ENCODE assay signal across 8 cellular contexts in the genomic region with DNA sequence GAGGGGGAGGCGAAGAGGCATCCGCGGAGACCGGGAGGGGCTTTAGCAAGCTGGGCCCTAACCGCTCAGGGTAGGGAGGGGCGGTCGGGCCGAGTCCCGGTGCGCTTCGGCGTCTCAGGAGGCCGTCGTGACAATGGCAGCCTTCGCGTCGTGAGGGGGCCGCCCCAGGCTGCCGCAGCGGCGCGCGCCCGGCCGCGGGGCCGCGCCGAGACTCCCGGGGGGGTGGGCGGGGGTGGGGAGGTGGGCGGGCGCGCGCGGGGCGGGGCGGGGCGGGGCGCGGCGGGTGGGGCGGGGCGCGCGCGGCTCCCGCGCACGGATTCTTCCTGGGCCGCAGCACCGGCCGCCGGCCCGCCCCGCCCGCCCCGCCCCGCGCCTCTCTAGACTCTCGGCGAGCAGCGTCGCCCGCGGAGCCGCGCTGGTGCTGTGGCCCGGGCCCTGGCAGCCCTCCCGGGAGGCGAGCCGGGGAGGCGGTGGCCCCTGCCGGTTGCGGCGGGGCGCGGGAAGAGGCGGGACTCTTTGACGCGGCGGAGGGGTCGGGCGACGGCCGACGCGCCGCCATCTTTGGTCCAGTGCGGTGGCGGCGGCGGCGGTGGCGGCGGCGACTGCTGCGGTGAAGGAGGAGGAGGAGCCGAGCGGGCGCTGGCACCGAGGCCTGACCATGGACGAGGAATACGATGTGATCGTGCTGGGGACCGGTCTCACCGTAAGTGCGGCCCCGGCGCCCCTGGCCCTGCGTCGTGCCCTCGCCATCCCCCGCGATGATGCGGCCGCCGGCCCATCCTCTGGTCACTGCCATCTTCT. TPM values are rescaled to one million over a fixed set of nuclear protein-coding genes. Genes with fewer than 3 reads are reported as not detected.
DNase-seq lines count a peak whose midpoint lies in the region; ATAC-seq lines count a peak whose summit lies in the region.

TSS of gene GDI1 (plus strand) at position 558 of the 801 bp plus-strand sequence. CDS start at position 659, 101 bp downstream.

- no peaks in the 10 kb centered on the region for H3K27me3 ChIP-seq in mesendoderm (ENCODE audit: insufficient read depth, low read length, poor library complexity)

- no peaks in the 10 kb centered on the region for H3K9me3 Mint-ChIP-seq in activated CD4-positive, alpha-beta memory T cell treated with anti-CD3 and anti-CD28 coated beads, Interleukin-2, amount 10 ng/mL, durations not matched to agents 7 days and 5 days
- no peaks in the 10 kb centered on the region for H3K9me3 Mint-ChIP-seq in effector memory CD8-positive, alpha-beta T cell

- peak within 1 kb of the TSS; percentile 92 for H3K4ac ChIP-seq in mesendoderm (ENCODE audit: low read depth, low read length)

- no peak within 1 kb of the TSS for H3K23ac ChIP-seq in mesendoderm (ENCODE audit: low read length)

- CTCF ChIA-PET in activated CD4-positive, alpha-beta memory T cell treated with anti-CD3 and anti-CD28 coated beads, Interleukin-2, amount 10 ng/mL, durations not matched to agents 7 days and 5 days (lab: Charles Lee), result no interaction called here

- peak within 1 kb of the TSS; percentile 86 for H3K9ac ChIP-seq in mesendoderm (ENCODE audit: low read length)

- H3K4me1 Mint-ChIP-seq in activated CD4-positive, alpha-beta memory T cell treated with anti-CD3 and anti-CD28 coated beads, Interleukin-2, amount 10 ng/mL, durations not matched to agents 7 days and 5 days, result peaks cover 29% of the 10 kb centered on the region
- H3K4me1 Mint-ChIP-seq in effector memory CD8-positive, alpha-beta T cell (ENCODE audit: low read depth in 2 of 2), result peaks cover 4 to 17% of the 10 kb centered on the region in 2 donors

- peaks cover 5% of the 10 kb centered on the region for H3K79me1 ChIP-seq in mesendoderm (ENCODE audit: low read length)

- no CpG with 5 or more reads among the region's 118 CpGs for WGBS in mesendoderm (ENCODE audit: extremely low coverage, insufficient coverage, low lambda C conversion rate)

- H3K27me3 Mint-ChIP-seq in activated CD4-positive, alpha-beta memory T cell treated with anti-CD3 and anti-CD28 coated beads, Interleukin-2, amount 10 ng/mL, durations not matched to agents 7 days and 5 days, result no peaks in the 10 kb centered on the region
- no peaks in the 10 kb centered on the region for H3K27me3 Mint-ChIP-seq in effector memory CD8-positive, alpha-beta T cell

- no peak within 1 kb of the TSS for H2BK120ac ChIP-seq in mesendoderm (ENCODE audit: low read depth, low read length)

- POLR2A ChIA-PET in activated CD4-positive, alpha-beta memory T cell treated with anti-CD3 and anti-CD28 coated beads, Interleukin-2, amount 10 ng/mL, durations not matched to agents 7 days and 5 days (lab: Charles Lee), result interaction anchor here (0.9 to 1.1 kb wide), 2 partner anchors 13 to 25 kb away, joined by 3 read pairs; no protein-coding TSS in a partner anchor

- H3K18ac ChIP-seq in mesendoderm (ENCODE audit: low read length), result peak within 1 kb of the TSS; percentile 98

- peak within 1 kb of the TSS; percentile 87 for H3K27ac ChIP-seq in mesendoderm (ENCODE audit: low read depth, low read length)

- H3K36me3 ChIP-seq in mesendoderm (ENCODE audit: control insufficient read depth, insufficient read depth, low read length), result peaks cover 2% of the 10 kb centered on the region

- no peaks in the 10 kb centered on the region for H3K4me1 ChIP-seq in mesendoderm (ENCODE audit: control insufficient read depth, low read depth, low read length)

- DNase-seq in AG20443 (ENCODE audit: low spot score) (peak; percentile 84), NCI-H2171 treated with DMSO at 0.1 percent for 48 hours (lab: John Stamatoyannopoulos, UW) (peak; percentile 9), mesendoderm (peak; percentile 60), pons (ENCODE audit: low spot score) (no peak)
- DNase-seq in activated CD4-positive, alpha-beta memory T cell treated with anti-CD3 and anti-CD28 coated beads, Interleukin-2, amount 10 ng/mL, durations not matched to agents 7 days and 5 days, result peak; percentile 59
- peak; percentile 45 to 53 (median 52) for DNase-seq in effector memory CD8-positive, alpha-beta T cell
- peak; percentile 47 for DNase-seq in stimulated activated naive CD4-positive, alpha-beta T cell treated with Interleukin-2 at 50 U/mL for 16 hours (lab: John Stamatoyannopoulos, UW)

- peaks cover 17% of the 10 kb centered on the region for H3K79me2 ChIP-seq in mesendoderm (ENCODE audit: control insufficient read depth, insufficient read depth, low read length)

- peak within 1 kb of the TSS; percentile 82 for H3K4me3 Mint-ChIP-seq in activated CD4-positive, alpha-beta memory T cell treated with anti-CD3 and anti-CD28 coated beads, Interleukin-2, amount 10 ng/mL, durations not matched to agents 7 days and 5 days
- peak within 1 kb of the TSS; percentile 81 to 89 for H3K4me3 Mint-ChIP-seq in effector memory CD8-positive, alpha-beta T cell

- ATAC-seq in GM19372 (IDR thresholded peaks at IDR 0.05; ENCODE audit: low read depth, unreplicated experiment), result peak; percentile 56
- ATAC-seq in effector memory CD8-positive, alpha-beta T cell (replicated peaks), result peak; percentile 72

- no peak within 1 kb of the TSS for H2AK5ac ChIP-seq in mesendoderm (ENCODE audit: low read length)

- H3K4me2 ChIP-seq in mesendoderm (ENCODE audit: low read length), result peak within 1 kb of the TSS; percentile 39

- peak within 1 kb of the TSS; percentile 68 for H3K4me3 ChIP-seq in mesendoderm (ENCODE audit: low read length)

- H4K8ac ChIP-seq in mesendoderm (ENCODE audit: low read depth, low read length), result no peak within 1 kb of the TSS

- no peak within 1 kb of the TSS for H2BK15ac ChIP-seq in mesendoderm (replicated peaks; ENCODE audit: low read depth)

- H3K27ac Mint-ChIP-seq in activated CD4-positive, alpha-beta memory T cell treated with anti-CD3 and anti-CD28 coated beads, Interleukin-2, amount 10 ng/mL, durations not matched to agents 7 days and 5 days, result peak within 1 kb of the TSS; percentile 73
- H3K27ac Mint-ChIP-seq in effector memory CD8-positive, alpha-beta T cell, result peak within 1 kb of the TSS; percentile 87 to 88

- no peak within 1 kb of the TSS for H2BK5ac ChIP-seq in mesendoderm (ENCODE audit: low read length)

- no peak within 1 kb of the TSS for H4K5ac ChIP-seq in mesendoderm (ENCODE audit: low read length)

- H3K36me3 Mint-ChIP-seq in activated CD4-positive, alpha-beta memory T cell treated with anti-CD3 and anti-CD28 coated beads, Interleukin-2, amount 10 ng/mL, durations not matched to agents 7 days and 5 days (ENCODE audit: low read depth), result peaks cover 36% of the 10 kb centered on the region
- peaks cover 45% of the 10 kb centered on the region for H3K36me3 Mint-ChIP-seq in effector memory CD8-positive, alpha-beta T cell (ENCODE audit: insufficient read depth)

- peak within 1 kb of the TSS; percentile 93 for H3K56ac ChIP-seq in mesendoderm (ENCODE audit: low read length)

RNA-seq across cellular contexts. Expression of gene GDI1, which starts in this region (rescaled TPM):
- 100 to 1,000 TPM; 114 to 117 TPM for total RNA-seq in activated CD4-positive, alpha-beta memory T cell treated with anti-CD3 and anti-CD28 coated beads, Interleukin-2, amount 10 ng/mL, durations not matched to agents 7 days and 5 days
- polyA plus RNA-seq in mesendoderm (2013, experiment 1 of 2), result 65.9 TPM
- polyA plus RNA-seq in mesendoderm (2013, experiment 2 of 2), result 67.9 TPM
